ENCODE assay signal across 8 cellular contexts in the genomic region with DNA sequence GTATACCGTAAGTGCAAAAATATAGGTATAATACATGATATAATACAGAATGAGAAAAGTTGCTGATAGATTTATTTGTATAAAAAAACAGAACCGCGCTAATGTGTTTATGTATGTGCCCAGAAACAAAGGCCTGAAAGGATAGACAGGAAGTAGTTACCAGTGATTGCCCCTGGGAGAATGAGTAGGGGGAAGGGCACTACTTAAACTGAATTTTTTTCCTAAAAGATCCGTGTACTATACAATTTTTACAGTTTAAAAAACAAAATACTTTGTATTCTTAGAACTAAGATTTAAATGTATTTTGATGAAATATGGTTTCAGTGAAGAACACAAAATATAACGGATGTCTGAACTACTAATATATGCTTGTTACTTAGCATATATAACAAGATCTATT. TPM values are rescaled to one million over a fixed set of nuclear protein-coding genes. Genes with fewer than 3 reads are reported as not detected.
DNase-seq lines count a peak whose midpoint lies in the region; ATAC-seq and TF ChIP-seq lines count a peak whose summit lies in the region.
"Had no signal": no experiment of that assay in that cellular context is flagged by ENCODE, and none has a peak within 500 bp of the region (broad histone marks: within the 10 kb centered on the region; RNA-seq: fewer than 3 reads in every experiment).

No MANE protein-coding gene starts in this region.

- H3K4me3 ChIP-seq in GM12865 (ENCODE audit: low read depth, low read length): peak overlapping the region; percentile 63
- no peak overlapping the region for H3K4me3 ChIP-seq in colonic mucosa
- H3K4me3 ChIP-seq: mucosa of descending colon had no signal

- H3K4me3 Mint-ChIP-seq in activated T-helper 2 cell treated with anti-CD3 and anti-CD28 coated beads, Interferon-gamma antibody, Interleukin-2, Interleukin-4, amounts not matched to agents 10 μg/mL and 5 μg/mL and 100 μg/mL, durations not matched to agents 14 hours and 24 hours and 36 hours (ENCODE audit: low read depth): peak overlapping the region; percentile 45
- peak overlapping the region; percentile 99 for H3K4me3 Mint-ChIP-seq in nephron progenitor cell

- no peak overlapping the region for H3K9ac ChIP-seq in colonic mucosa (ENCODE audit: low read depth in 2 of 2, low read length in 2 of 2)

- H3K27ac ChIP-seq in colonic mucosa: no peak overlapping the region

- no peaks in the 10 kb centered on the region for H3K9me3 ChIP-seq in colonic mucosa
- H3K9me3 ChIP-seq: mucosa of descending colon had no signal

- DNase-seq in GM12865 (ENCODE audit: low read depth) (no peak), NCI-H2081 (lab: John Stamatoyannopoulos, UW) (peak; percentile 19), nephron progenitor cell (no peak), colonic mucosa (no peak)
- no peak for DNase-seq in activated T-helper 2 cell treated with anti-CD3 and anti-CD28 coated beads, Interferon-gamma antibody, Interleukin-2, Interleukin-4, amounts not matched to agents 10 μg/mL and 5 μg/mL and 100 μg/mL, durations not matched to agents 14 hours and 24 hours and 36 hours (ENCODE audit: low spot score)
- DNase-seq in activated CD8-positive, alpha-beta memory T cell treated with anti-CD3 and anti-CD28 coated beads, Interleukin-2, amount 50 U/mL, for 48 hours: no peak
- DNase-seq: mucosa of descending colon had no signal

- H3K4me1 ChIP-seq in colonic mucosa: peaks cover 5% of the 10 kb centered on the region

- no peaks in the 10 kb centered on the region for H3K27me3 Mint-ChIP-seq in activated T-helper 2 cell treated with anti-CD3 and anti-CD28 coated beads, Interferon-gamma antibody, Interleukin-2, Interleukin-4, amounts not matched to agents 10 μg/mL and 5 μg/mL and 100 μg/mL, durations not matched to agents 14 hours and 24 hours and 36 hours (ENCODE audit: low read depth)
- peaks cover 2% of the 10 kb centered on the region for H3K27me3 Mint-ChIP-seq in nephron progenitor cell (ENCODE audit: low read depth, poor library complexity)

- H3K9me3 Mint-ChIP-seq in activated T-helper 2 cell treated with anti-CD3 and anti-CD28 coated beads, Interferon-gamma antibody, Interleukin-2, Interleukin-4, amounts not matched to agents 10 μg/mL and 5 μg/mL and 100 μg/mL, durations not matched to agents 14 hours and 24 hours and 36 hours: no peaks in the 10 kb centered on the region
- peaks cover 15% of the 10 kb centered on the region for H3K9me3 Mint-ChIP-seq in nephron progenitor cell

- ATAC-seq in HG02588 (IDR thresholded peaks at IDR 0.05; ENCODE audit: unreplicated experiment): no peak
- ATAC-seq: mucosa of descending colon had no signal

- peaks cover 18% of the 10 kb centered on the region for H3K4me1 Mint-ChIP-seq in activated T-helper 2 cell treated with anti-CD3 and anti-CD28 coated beads, Interferon-gamma antibody, Interleukin-2, Interleukin-4, amounts not matched to agents 10 μg/mL and 5 μg/mL and 100 μg/mL, durations not matched to agents 14 hours and 24 hours and 36 hours (ENCODE audit: low read depth)
- H3K4me1 Mint-ChIP-seq in nephron progenitor cell: peaks cover 33% of the 10 kb centered on the region

- H3K36me3 ChIP-seq in colonic mucosa: no peaks in the 10 kb centered on the region

- no peaks in the 10 kb centered on the region for H3K27me3 ChIP-seq in colonic mucosa

- no peak overlapping the region for H3K27ac Mint-ChIP-seq in activated T-helper 2 cell treated with anti-CD3 and anti-CD28 coated beads, Interferon-gamma antibody, Interleukin-2, Interleukin-4, amounts not matched to agents 10 μg/mL and 5 μg/mL and 100 μg/mL, durations not matched to agents 14 hours and 24 hours and 36 hours
- no peak overlapping the region for H3K27ac Mint-ChIP-seq in nephron progenitor cell

- no peak for TF ChIP-seq CTCF in GM12865 (IDR thresholded peaks at IDR 0.05; ENCODE audit: insufficient read depth, low read depth, low read length, missing control alignments)
- TF ChIP-seq CTCF in nephron progenitor cell (IDR thresholded peaks at IDR 0.05): no peak
- no peak for TF ChIP-seq CTCF in colonic mucosa (IDR thresholded peaks at IDR 0.05)

- intact Hi-C loops in activated T-helper 2 cell treated with anti-CD3 and anti-CD28 coated beads, Interferon-gamma antibody, Interleukin-2, Interleukin-4, amounts not matched to agents 10 μg/mL and 5 μg/mL and 100 μg/mL, durations not matched to agents 14 hours and 24 hours and 36 hours (cut with micrococcal nuclease): loop anchor here (10.0 kb wide), 1 partner anchor 1640 kb away; the partner anchor contains the start of gene CCDC6
- intact Hi-C loops in colonic mucosa (cut with DNase I): no loop called here

- H3K36me3 Mint-ChIP-seq in activated T-helper 2 cell treated with anti-CD3 and anti-CD28 coated beads, Interferon-gamma antibody, Interleukin-2, Interleukin-4, amounts not matched to agents 10 μg/mL and 5 μg/mL and 100 μg/mL, durations not matched to agents 14 hours and 24 hours and 36 hours (ENCODE audit: low read depth): no peaks in the 10 kb centered on the region
- H3K36me3 Mint-ChIP-seq in nephron progenitor cell (ENCODE audit: low read depth): peaks cover 28% of the 10 kb centered on the region

RNA-seq across cellular contexts. Expression of gene IPMK, which starts 2.9 kb away (rescaled TPM):
- 7.5 and 7.7 TPM in 2 replicates for total RNA-seq in activated T-helper 2 cell treated with anti-CD3 and anti-CD28 coated beads, Interferon-gamma antibody, Interleukin-2, Interleukin-4, amounts not matched to agents 10 μg/mL and 5 μg/mL and 100 μg/mL, durations not matched to agents 14 hours and 24 hours and 36 hours
- 10 to 100 TPM; 10.4 to 34.6 TPM for total RNA-seq in colonic mucosa

RNA-seq across cellular contexts. Expression of gene CISD1, which starts 4.2 kb away (rescaled TPM):
- total RNA-seq in activated T-helper 2 cell treated with anti-CD3 and anti-CD28 coated beads, Interferon-gamma antibody, Interleukin-2, Interleukin-4, amounts not matched to agents 10 μg/mL and 5 μg/mL and 100 μg/mL, durations not matched to agents 14 hours and 24 hours and 36 hours: 39.7 and 43.2 TPM in 2 replicates
- 10 to 100 TPM; 52.5 to 57.9 TPM for total RNA-seq in colonic mucosa

Comparison
In these comparisons a context has a peak if more than half of its experiments do, and no peak if none do; other contexts are left out.
1. DNase-seq: peak in NCI-H2081 (2 of 2); none in GM12865 (single experiment), activated T-helper 2 cell treated with anti-CD3 and anti-CD28 coated beads, Interferon-gamma antibody, Interleukin-2, Interleukin-4, amounts not matched to agents 10 μg/mL and 5 μg/mL and 100 μg/mL, durations not matched to agents 14 hours and 24 hours and 36 hours (single experiment), nephron progenitor cell (single experiment), activated CD8-positive, alpha-beta memory T cell treated with anti-CD3 and anti-CD28 coated beads, Interleukin-2, amount 50 U/mL, for 48 hours (single experiment) and colonic mucosa (single experiment).